In the genomic region with DNA sequence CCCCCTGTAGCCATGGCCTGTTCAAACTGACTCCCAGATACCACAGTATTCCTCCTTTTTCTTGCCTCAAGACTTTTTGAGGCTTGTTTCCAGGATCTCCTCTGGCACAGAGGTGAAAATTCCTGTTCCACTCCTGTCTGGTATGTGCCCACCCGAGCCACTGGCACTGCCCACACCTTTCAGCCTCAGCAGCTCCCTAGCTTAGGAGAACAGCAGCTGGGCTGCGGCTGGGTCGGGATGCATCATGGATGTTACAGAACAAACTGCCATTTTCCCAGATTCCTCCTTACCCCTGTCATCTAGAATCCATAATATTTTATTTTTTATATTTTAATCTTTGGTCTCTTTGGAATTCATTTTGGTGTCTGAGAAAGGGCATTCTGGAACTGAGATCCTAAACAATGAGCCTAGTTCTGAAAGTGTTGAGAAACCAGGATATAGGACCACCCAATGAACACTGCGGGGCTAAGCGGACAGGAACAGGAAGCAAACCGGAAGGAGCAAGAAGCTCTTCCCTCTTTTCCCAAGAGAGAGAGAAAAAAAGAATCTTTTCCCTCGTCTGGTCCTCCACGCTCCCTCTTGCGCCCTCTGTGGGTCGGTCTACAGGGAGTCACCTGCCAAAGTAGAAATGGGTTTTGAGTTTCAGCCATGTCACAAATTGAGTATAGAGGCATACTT, we compare ENCODE assay signal across 8 cellular contexts. TPM values are rescaled to one million over a fixed set of nuclear protein-coding genes. Genes with fewer than 3 reads are reported as not detected.
DNase-seq lines count a peak whose midpoint lies in the region; ATAC-seq and TF ChIP-seq lines count a peak whose summit lies in the region.

No MANE protein-coding gene starts in this region.

- H3K4me1 ChIP-seq in upper lobe of right lung = peaks cover 28% of the 10 kb centered on the region

- H3K9me3 ChIP-seq in KOPT-K1 (ENCODE audit: insufficient read depth, low read length, poor library complexity, severe bottlenecking) = no peaks in the 10 kb centered on the region
- H3K9me3 ChIP-seq in upper lobe of right lung = no peaks in the 10 kb centered on the region

- DNase-seq in DMS53 treated with DMSO at 0.1 percent for 48 hours (lab: John Stamatoyannopoulos, UW; ENCODE audit: unreplicated experiment) (peak; percentile 87), SHP77 (lab: John Stamatoyannopoulos, UW) (peak; percentile 41 to 49), globus pallidus (ENCODE audit: low spot score) (peak; percentile 59), pons (ENCODE audit: low spot score) (peak; percentile 74), upper lobe of right lung (peak; percentile 86)
- peak in 3 of 4 experiments; percentile 15 to 65 (median 37) for DNase-seq in activated naive CD4-positive, alpha-beta T cell (lab: John Stamatoyannopoulos, UW)

- ATAC-seq in upper lobe of right lung = peak; percentile 80
- no peak for ATAC-seq in GM19463 (IDR thresholded peaks at IDR 0.05; ENCODE audit: unreplicated experiment)

- no peaks in the 10 kb centered on the region for H3K27me3 ChIP-seq in upper lobe of right lung

- H3K27ac ChIP-seq in KOPT-K1 (ENCODE audit: low read depth, low read length, poor library complexity, severe bottlenecking) (peak overlapping the region; percentile 27), upper lobe of right lung (peak overlapping the region; percentile 60)

- peak; percentile 83 for TF ChIP-seq CTCF in upper lobe of right lung (IDR thresholded peaks at IDR 0.05)

- H3K4me3 ChIP-seq in upper lobe of right lung = peak overlapping the region; percentile 11

- H3K36me3 ChIP-seq in KOPT-K1 (ENCODE audit: insufficient read depth, low read length) = no peaks in the 10 kb centered on the region
- H3K36me3 ChIP-seq in upper lobe of right lung = no peaks in the 10 kb centered on the region

- intact Hi-C loops in upper lobe of right lung (cut with DNase I) = loop anchor here (5.0 kb wide), 1 partner anchor 38 kb away; a partner anchor contains a TSS

RNA-seq across cellular contexts. Expression of a gene that starts 12.5 kb away (rescaled TPM):
- not detected for total RNA-seq in upper lobe of right lung

RNA-seq across cellular contexts. Expression of a gene that starts 36.2 kb away (rescaled TPM):
- 13.5 TPM for total RNA-seq in upper lobe of right lung

RNA-seq across cellular contexts. Expression of a gene that starts 39.5 kb away (rescaled TPM):
- total RNA-seq in upper lobe of right lung = 10.8 TPM

Comparison
In these comparisons a context has a peak if more than half of its experiments do, and no peak if none do; other contexts are left out.
1. DNase-seq: peak in every context shown above with its lines; median percentile 87 in DMS53 treated with DMSO at 0.1 percent for 48 hours; 86 in upper lobe of right lung; 74 in pons; 59 in globus pallidus; 45 in SHP77; 37 in activated naive CD4-positive, alpha-beta T cell.